In genomic region chr17:17370711-17371110, GRCh38 we compare ENCODE assay signal across 19 cellular contexts.
"Had no signal": no experiment of that assay in that cellular context is flagged by ENCODE, and none has a peak within 500 bp of the region (broad histone marks: within the 10 kb centered on the region; RNA-seq: fewer than 3 reads in every experiment).

No MANE protein-coding gene starts in this region.

- H3K9ac ChIP-seq: parathyroid adenoma had no signal

- ATAC-seq: gastroesophageal sphincter; left colon; naive thymus-derived CD4-positive, alpha-beta T cell; psoas muscle; stimulated activated memory B cell treated with anti-CD40 and anti-IgM and Interleukin-4, amounts not matched to agents 10 μg/mL and 1 μg/mL and 100 μg/mL, for 72 hours had no signal

- H3K4me1 ChIP-seq: colonic mucosa, esophagus squamous epithelium, gastroesophageal sphincter, parathyroid adenoma, psoas muscle, right lobe of liver, tibial nerve had no signal

- DNase-seq: colonic mucosa; dermis blood vessel endothelial cell; esophagus squamous epithelium; foreskin fibroblast; glutamatergic neuron; left colon; mammary epithelial cell; naive thymus-derived CD4-positive, alpha-beta T cell; nephron progenitor cell; retina; stimulated activated CD4-positive, alpha-beta T cell treated with anti-CD3 and anti-CD28 coated beads, Interleukin-15, amount 100 ng/mL, for 24 hours; stimulated activated CD4-positive, alpha-beta T cell treated with anti-CD3 and anti-CD28 coated beads, Interleukin-1b, Interleukin-23, amount 100 ng/mL, for 48 hours; stimulated activated CD4-positive, alpha-beta T cell treated with anti-CD3 and anti-CD28 coated beads, Interleukin-4, amount 100 ng/mL, for 24 hours had no signal

- H3K27ac ChIP-seq: colonic mucosa, esophagus squamous epithelium, gastroesophageal sphincter, parathyroid adenoma, psoas muscle, right lobe of liver, tibial nerve had no signal

- H3K36me3 ChIP-seq: colonic mucosa, esophagus squamous epithelium, gastroesophageal sphincter, right lobe of liver, tibial nerve had no signal

- H2AFZ ChIP-seq: parathyroid adenoma had no signal

- H3K9me3 ChIP-seq: colonic mucosa, psoas muscle, right lobe of liver had no signal

- H3K4me3 ChIP-seq: colonic mucosa, esophagus squamous epithelium, gastroesophageal sphincter, psoas muscle, right lobe of liver, tibial nerve had no signal

- H3K27me3 ChIP-seq: colonic mucosa, right lobe of liver had no signal

- H3K79me2 ChIP-seq: parathyroid adenoma had no signal
